1 cellular context compared by ENCODE assay signal in genomic region chr7:28904539-28905143, GRCh38.
TF ChIP-seq lines count a peak whose summit lies in the region.

No MANE protein-coding gene starts in this region.

TF ChIP-seq in WTC11, 78 proteins besides CTCF, POLR2A, EP300 and RAD21 (continued from another document):
- TF ChIP-seq AFF4 (CRISPR knock-in tag; IDR thresholded peaks at IDR 0.05; ENCODE audit: borderline replicate concordance), result no peak
- TF ChIP-seq PRRX2 (CRISPR knock-in tag; IDR thresholded peaks at IDR 0.05), result no peak
- TF ChIP-seq E2F1 (CRISPR knock-in tag; IDR thresholded peaks at IDR 0.05), result no peak
- no peak for TF ChIP-seq NR2C2 (CRISPR knock-in tag; IDR thresholded peaks at IDR 0.05)
- TF ChIP-seq SMAD3 (CRISPR knock-in tag; IDR thresholded peaks at IDR 0.05; ENCODE audit: borderline replicate concordance), result no peak
- TF ChIP-seq FOXJ3 (CRISPR knock-in tag; IDR thresholded peaks at IDR 0.05; ENCODE audit: borderline replicate concordance), result no peak
- no peak for TF ChIP-seq ATF6 (CRISPR knock-in tag; IDR thresholded peaks at IDR 0.05)
- no peak for TF ChIP-seq E2F4 (CRISPR knock-in tag; IDR thresholded peaks at IDR 0.05; ENCODE audit: borderline replicate concordance, low read depth)
- no peak for TF ChIP-seq FOXP4 (CRISPR knock-in tag; IDR thresholded peaks at IDR 0.05)
- no peak for TF ChIP-seq ZBTB21 (CRISPR knock-in tag; IDR thresholded peaks at IDR 0.05; ENCODE audit: borderline replicate concordance)
- no peak for TF ChIP-seq ZNF423 (CRISPR knock-in tag; IDR thresholded peaks at IDR 0.05)
- no peak for TF ChIP-seq TEAD4 (CRISPR knock-in tag; IDR thresholded peaks at IDR 0.05)
- no peak for TF ChIP-seq HMGXB4 (CRISPR knock-in tag; IDR thresholded peaks at IDR 0.05)
- no peak for TF ChIP-seq RELA (CRISPR knock-in tag; IDR thresholded peaks at IDR 0.05; ENCODE audit: borderline replicate concordance)
- no peak for TF ChIP-seq PREB (CRISPR knock-in tag; IDR thresholded peaks at IDR 0.05; ENCODE audit: borderline replicate concordance)
